In genomic region chr9:123894822-123895221, GRCh38 we compare ENCODE assay signal across 1 cellular context.
TF ChIP-seq lines count a peak whose summit lies in the region.

No MANE protein-coding gene starts in this region.

TF ChIP-seq in A549, 52 proteins besides CTCF, POLR2A, EP300 and RAD21 (continued from another document):
- TF ChIP-seq ELK1 (IDR thresholded peaks at IDR 0.05; ENCODE audit: low read depth, low read length): no peak
